17 cellular contexts compared by ENCODE assay signal in the genomic region with DNA sequence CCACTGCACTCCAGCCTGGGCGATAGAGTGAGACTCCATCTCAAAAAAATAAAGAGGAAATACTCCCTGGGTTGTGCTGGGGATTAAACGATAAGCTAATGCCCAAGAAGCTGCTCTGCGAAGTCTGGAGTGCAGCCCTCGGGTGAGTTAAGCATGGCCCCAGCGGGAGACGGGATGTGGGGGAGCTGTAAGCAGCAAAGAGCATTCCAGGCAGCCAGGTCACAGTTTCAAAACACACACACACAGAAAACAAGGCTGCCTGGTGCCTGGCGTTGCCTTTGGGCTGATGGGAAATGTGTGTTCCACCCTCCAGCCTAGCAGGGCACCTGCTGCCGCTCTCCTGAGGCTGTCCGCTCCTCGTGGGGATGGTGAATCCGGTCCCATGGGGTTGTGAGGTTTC. TPM values are rescaled to one million over a fixed set of nuclear protein-coding genes. Genes with fewer than 3 reads are reported as not detected.
DNase-seq lines count a peak whose midpoint lies in the region; ATAC-seq and TF ChIP-seq lines count a peak whose summit lies in the region.
"Had no signal": no experiment of that assay in that cellular context is flagged by ENCODE, and none has a peak within 500 bp of the region (broad histone marks: within the 10 kb centered on the region; RNA-seq: fewer than 3 reads in every experiment).

No MANE protein-coding gene starts in this region.

- H3K27me3 Mint-ChIP-seq in CD4-positive, alpha-beta T cell: no peaks in the 10 kb centered on the region
- no peaks in the 10 kb centered on the region for H3K27me3 Mint-ChIP-seq in T-helper 2 cell treated with Interferon-gamma antibody and Interleukin-4, amounts not matched to agents 5 μg/mL and 100 μg/mL, for 36 hours (ENCODE audit: low read depth)
- H3K27me3 Mint-ChIP-seq: CD4-positive, alpha-beta memory T cell had no signal

- H3K36me3 ChIP-seq in WERI-Rb-1: peaks cover 14% of the 10 kb centered on the region
- H3K36me3 ChIP-seq: ovary had no signal

- TF ChIP-seq CTCF in WERI-Rb-1 (IDR thresholded peaks at IDR 0.05; ENCODE audit: low read depth, low read length): no peak
- TF ChIP-seq CTCF in retinal pigment epithelial cell (conservative IDR thresholded peaks at IDR 0.05; ENCODE audit: low read depth, low read length): no peak
- TF ChIP-seq CTCF in CD4-positive, alpha-beta T cell (IDR thresholded peaks at IDR 0.05): no peak

- H3K27ac Mint-ChIP-seq in CD4-positive, alpha-beta T cell: no peak overlapping the region
- no peak overlapping the region for H3K27ac Mint-ChIP-seq in T-helper 2 cell treated with Interferon-gamma antibody and Interleukin-4, amounts not matched to agents 5 μg/mL and 100 μg/mL, for 36 hours

- DNase-seq in ELF-1 (ENCODE audit: low read depth, low spot score) (peak; percentile 75), WERI-Rb-1 (peak; percentile 89), hepatic stellate cell (ENCODE audit: low spot score) (peak; percentile 80), retinal pigment epithelial cell (ENCODE audit: low read depth) (peak; percentile 84), activated gamma-delta T cell treated with Interleukin-2 at 50 U/mL for 16 hours (no peak)
- DNase-seq in CD4-positive, alpha-beta T cell: no peak
- DNase-seq in T-helper 2 cell treated with Interferon-gamma antibody and Interleukin-4, amounts not matched to agents 5 μg/mL and 100 μg/mL, for 36 hours (ENCODE audit: low spot score): no peak
- DNase-seq: activated effector memory CD4-positive, alpha-beta T cell treated with anti-CD3 and anti-CD28 coated beads, Interleukin-2, amount 50 U/mL, for 16 hours; aorta; CD4-positive, alpha-beta memory T cell; Karpas-422; NCI-H1436 treated with DMSO at 0.1 percent for 48 hours; NCI-H524; stimulated activated naive CD8-positive, alpha-beta T cell treated with anti-CD3 and anti-CD28 coated beads, Interleukin-15, Interleukin-2, amounts not matched to agents 100 U/mL and 50 U/mL, for 24 hours had no signal

- POLR2A ChIA-PET in CD4-positive, alpha-beta T cell (lab: Charles Lee): interaction anchor here (1.0 kb wide), 1 partner anchor 283 kb away, joined by 3 read pairs; no protein-coding TSS in a partner anchor

- H3K4me3 Mint-ChIP-seq in CD4-positive, alpha-beta T cell: no peak overlapping the region
- no peak overlapping the region for H3K4me3 Mint-ChIP-seq in T-helper 2 cell treated with Interferon-gamma antibody and Interleukin-4, amounts not matched to agents 5 μg/mL and 100 μg/mL, for 36 hours
- H3K4me3 Mint-ChIP-seq: CD4-positive, alpha-beta memory T cell had no signal

- ATAC-seq in GM21825 (IDR thresholded peaks at IDR 0.05; ENCODE audit: unreplicated experiment): no peak
- no peak for ATAC-seq in CD4-positive, alpha-beta T cell (ENCODE audit: poor library complexity)

- intact Hi-C loops in CD4-positive, alpha-beta T cell (cut with DNase I, micrococcal nuclease): no loop called here

- no peaks in the 10 kb centered on the region for H3K4me1 Mint-ChIP-seq in CD4-positive, alpha-beta T cell (ENCODE audit: low read depth)
- no peaks in the 10 kb centered on the region for H3K4me1 Mint-ChIP-seq in T-helper 2 cell treated with Interferon-gamma antibody and Interleukin-4, amounts not matched to agents 5 μg/mL and 100 μg/mL, for 36 hours (ENCODE audit: low read depth)
- H3K4me1 Mint-ChIP-seq: CD4-positive, alpha-beta memory T cell had no signal

- H3K27ac ChIP-seq in WERI-Rb-1: peak overlapping the region; percentile 38
- no peak overlapping the region for H3K27ac ChIP-seq in CD4-positive, alpha-beta T cell (ENCODE audit: low read depth, low read length)
- H3K27ac ChIP-seq: ovary, skin epidermis had no signal

- no peaks in the 10 kb centered on the region for H3K9me3 Mint-ChIP-seq in CD4-positive, alpha-beta T cell
- H3K9me3 Mint-ChIP-seq in T-helper 2 cell treated with Interferon-gamma antibody and Interleukin-4, amounts not matched to agents 5 μg/mL and 100 μg/mL, for 36 hours: no peaks in the 10 kb centered on the region
- H3K9me3 Mint-ChIP-seq: CD4-positive, alpha-beta memory T cell had no signal

- H3K4me3 ChIP-seq in WERI-Rb-1 (ENCODE audit: low read depth, low read length) (no peak overlapping the region), retinal pigment epithelial cell (ENCODE audit: low read length) (no peak overlapping the region)
- H3K4me3 ChIP-seq: ovary, skin epidermis had no signal

- H3K9me3 ChIP-seq in WERI-Rb-1 (ENCODE audit: severe bottlenecking): no peaks in the 10 kb centered on the region
- H3K9me3 ChIP-seq in CD4-positive, alpha-beta T cell (ENCODE audit: control insufficient read depth, low read length): no peaks in the 10 kb centered on the region
- H3K9me3 ChIP-seq: ovary had no signal

- CTCF ChIA-PET in CD4-positive, alpha-beta T cell (lab: Charles Lee): interaction anchor here (1.3 kb wide), 1 partner anchor 11 kb away, joined by 4 read pairs; no protein-coding TSS in a partner anchor

- H3K36me3 Mint-ChIP-seq in CD4-positive, alpha-beta T cell (ENCODE audit: low read depth): peaks cover 72% of the 10 kb centered on the region
- H3K36me3 Mint-ChIP-seq in T-helper 2 cell treated with Interferon-gamma antibody and Interleukin-4, amounts not matched to agents 5 μg/mL and 100 μg/mL, for 36 hours (ENCODE audit: low read depth): peaks cover 14% of the 10 kb centered on the region

- H3K27me3 ChIP-seq in WERI-Rb-1 (ENCODE audit: insufficient read depth, low read depth, severe bottlenecking): no peaks in the 10 kb centered on the region
- no peaks in the 10 kb centered on the region for H3K27me3 ChIP-seq in CD4-positive, alpha-beta T cell (ENCODE audit: control insufficient read depth, insufficient read depth, low read length)
- H3K27me3 ChIP-seq: ovary had no signal

RNA-seq across cellular contexts. Expression of a gene that starts 24.1 kb away (rescaled TPM):
- total RNA-seq in CD4-positive, alpha-beta T cell: 100 to 1,000 TPM; 162 to 164 TPM

Comparison
In these comparisons a context has a peak if more than half of its experiments do, and no peak if none do; other contexts are left out.
1. DNase-seq: peak in ELF-1 (single experiment), WERI-Rb-1 (single experiment), hepatic stellate cell (single experiment) and retinal pigment epithelial cell (single experiment); none in CD4-positive, alpha-beta T cell (0 of 10), activated gamma-delta T cell treated with Interleukin-2 at 50 U/mL for 16 hours (single experiment) and T-helper 2 cell treated with Interferon-gamma antibody and Interleukin-4, amounts not matched to agents 5 μg/mL and 100 μg/mL, for 36 hours (single experiment).